In genomic region chr2:25673170-25674002, GRCh38 we compare ENCODE assay signal across 1 cellular context.
TF ChIP-seq lines count a peak whose summit lies in the region.

Gene DTNB (minus strand): TSS chr2:25673577. CDS start chr2:25652660, 20,917 bp downstream.

TF ChIP-seq in HepG2, 621 proteins besides CTCF, POLR2A, EP300 and RAD21 (continued from another document and continues in another):
- TF ChIP-seq PRDM10 (CRISPR knock-in tag; IDR thresholded peaks at IDR 0.05; ENCODE audit: low read depth) (peak; percentile 49; the same call in 1 of the 2 replicates), RARG (CRISPR knock-in tag; IDR thresholded peaks at IDR 0.05; ENCODE audit: low read depth) (no peak), ZNF451 (CRISPR knock-in tag; IDR thresholded peaks at IDR 0.05) (peak; percentile 75; the same call in 1 of the 2 replicates), ZNF639 (CRISPR knock-in tag; conservative IDR thresholded peaks at IDR 0.05) (peak; percentile 75; the same call in 1 of the 2 replicates), XRCC5 (optimal IDR thresholded peaks at IDR 0.05; ENCODE audit: low read length) (no peak), ZNF609 (CRISPR knock-in tag; IDR thresholded peaks at IDR 0.05; ENCODE audit: borderline replicate concordance) (0 out of 2 replicates have a peak, but pooled peaks have one; percentile 13), CCDC6 (CRISPR knock-in tag; IDR thresholded peaks at IDR 0.05) (peak; percentile 73; the same call in 1 of the 2 replicates), ZNF276 (CRISPR knock-in tag; IDR thresholded peaks at IDR 0.05; ENCODE audit: low read depth) (0 out of 2 replicates have a peak, but pooled peaks have one; percentile 21), SAP130 (CRISPR knock-in tag; IDR thresholded peaks at IDR 0.05; ENCODE audit: low read depth) (peak; percentile 58), E2F2 (CRISPR knock-in tag; IDR thresholded peaks at IDR 0.05; ENCODE audit: borderline replicate concordance) (0 out of 2 replicates have a peak, but pooled peaks have one; percentile 12), ZNF414 (CRISPR knock-in tag; IDR thresholded peaks at IDR 0.05) (no peak), GFI1 (CRISPR knock-in tag; IDR thresholded peaks at IDR 0.05; ENCODE audit: borderline replicate concordance) (peak; percentile 31; the same call in 1 of the 2 replicates), ATF2 (CRISPR knock-in tag; IDR thresholded peaks at IDR 0.05) (0 out of 2 replicates have a peak, but pooled peaks have one; percentile 30), ZBTB2 (CRISPR knock-in tag; IDR thresholded peaks at IDR 0.05; ENCODE audit: low read depth) (peak; percentile 84), ZBTB14 (CRISPR knock-in tag; IDR thresholded peaks at IDR 0.05) (peak; percentile 83; the same call in 1 of the 2 replicates), SKI (IDR thresholded peaks at IDR 0.05; ENCODE audit: partially characterized antibody) (peak; percentile 53), MXD3 (CRISPR knock-in tag; IDR thresholded peaks at IDR 0.05) (peak; percentile 72), ZMYM4 (CRISPR knock-in tag; IDR thresholded peaks at IDR 0.05) (peak; percentile 47; the same call in 1 of the 2 replicates), FOXK2 (IDR thresholded peaks at IDR 0.05) (no peak), NFE2L1 (CRISPR knock-in tag; IDR thresholded peaks at IDR 0.05; ENCODE audit: borderline replicate concordance) (peak; percentile 66; the same call in 1 of the 2 replicates), ZNF777 (CRISPR knock-in tag; IDR thresholded peaks at IDR 0.05) (peak; percentile 98), SRSF4 (IDR thresholded peaks at IDR 0.05; ENCODE audit: low read depth, low read length, poor library complexity, severe bottlenecking) (no peak), ZNF547 (CRISPR knock-in tag; IDR thresholded peaks at IDR 0.05) (peak; percentile 63; the same call in 1 of the 2 replicates), THAP9 (CRISPR knock-in tag; IDR thresholded peaks at IDR 0.05; ENCODE audit: borderline replicate concordance) (peak; percentile 56; the same call in 1 of the 2 replicates), ZBTB34 (CRISPR knock-in tag; IDR thresholded peaks at IDR 0.05) (0 out of 2 replicates have a peak, but pooled peaks have one; percentile 43), ZEB1 (IDR thresholded peaks at IDR 0.05; ENCODE audit: insufficient replicate concordance, low read depth) (no peak), HES4 (CRISPR knock-in tag; IDR thresholded peaks at IDR 0.05; ENCODE audit: borderline replicate concordance) (peak; percentile 86)
